ENCODE assay signal across 20 cellular contexts in the genomic region with DNA sequence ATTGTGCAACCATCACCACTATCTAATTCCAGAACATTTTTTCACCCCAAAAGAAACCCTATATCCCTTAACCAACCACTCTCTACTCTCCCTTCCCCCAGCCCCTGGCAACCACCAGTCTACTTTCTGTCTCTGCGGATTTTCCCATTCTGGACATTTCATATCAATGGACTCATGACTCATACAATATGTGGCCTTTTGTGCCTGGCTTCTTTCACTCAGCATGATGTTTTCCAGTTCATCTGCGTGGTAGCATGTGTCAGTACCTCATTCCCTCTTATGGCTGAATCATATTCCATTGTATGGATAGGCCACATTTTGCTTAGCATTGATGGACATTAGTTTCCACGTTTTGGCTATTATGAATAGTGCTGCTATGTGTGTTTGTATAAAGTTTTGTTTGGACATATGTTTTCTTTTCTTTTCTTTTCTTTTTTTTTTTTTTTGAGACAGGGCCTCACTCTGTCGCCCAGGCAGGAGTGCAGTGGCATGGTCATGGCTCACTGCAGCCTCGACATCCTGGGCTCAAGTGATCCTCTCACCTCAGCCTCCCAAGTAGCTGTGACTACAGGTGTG.
DNase-seq lines count a peak whose midpoint lies in the region; ATAC-seq and TF ChIP-seq lines count a peak whose summit lies in the region.
"Had no signal": no experiment of that assay in that cellular context is flagged by ENCODE, and none has a peak within 500 bp of the region (broad histone marks: within the 10 kb centered on the region; RNA-seq: fewer than 3 reads in every experiment).

No MANE protein-coding gene starts in this region.

- H3K4me1 ChIP-seq in adipocyte (ENCODE audit: control insufficient read depth, insufficient read depth, low read length) = no peaks in the 10 kb centered on the region
- peaks cover 9% of the 10 kb centered on the region for H3K4me1 ChIP-seq in smooth muscle cell (ENCODE audit: low read depth)

- no peaks in the 10 kb centered on the region for H3K9me3 Mint-ChIP-seq in activated naive CD4-positive, alpha-beta T cell treated with anti-CD3 and anti-CD28 coated beads, Interleukin-2, amount 50 U/mL, for 24 hours
- no peaks in the 10 kb centered on the region for H3K9me3 Mint-ChIP-seq in activated T-helper 2 cell treated with anti-CD3 and anti-CD28 coated beads, Interferon-gamma antibody, Interleukin-2, Interleukin-4, amounts not matched to agents 10 μg/mL and 5 μg/mL and 100 μg/mL, durations not matched to agents 14 hours and 24 hours and 36 hours
- H3K9me3 Mint-ChIP-seq in activated T-cell treated with anti-CD3 and anti-CD28 coated beads, Interleukin-2, amount 50 U/mL, for 72 hours = no peaks in the 10 kb centered on the region
- H3K9me3 Mint-ChIP-seq: activated T-helper 17 cell treated with anti-CD3 and anti-CD28 coated beads, Interleukin-2, amount 50 U/mL, for 72 hours; neural crest cell had no signal

- H3K4me3 Mint-ChIP-seq in activated naive CD4-positive, alpha-beta T cell treated with anti-CD3 and anti-CD28 coated beads, Interleukin-2, amount 50 U/mL, for 24 hours = no peak overlapping the region
- H3K4me3 Mint-ChIP-seq in activated T-helper 2 cell treated with anti-CD3 and anti-CD28 coated beads, Interferon-gamma antibody, Interleukin-2, Interleukin-4, amounts not matched to agents 10 μg/mL and 5 μg/mL and 100 μg/mL, durations not matched to agents 14 hours and 24 hours and 36 hours (ENCODE audit: low read depth) = no peak overlapping the region
- no peak overlapping the region for H3K4me3 Mint-ChIP-seq in activated T-cell treated with anti-CD3 and anti-CD28 coated beads, Interleukin-2, amount 50 U/mL, for 72 hours
- H3K4me3 Mint-ChIP-seq: activated T-helper 17 cell treated with anti-CD3 and anti-CD28 coated beads, Interleukin-2, amount 50 U/mL, for 72 hours; neural crest cell had no signal

- H3K9me3 ChIP-seq in adipocyte (ENCODE audit: control insufficient read depth, low read length) (peaks cover 7% of the 10 kb centered on the region), smooth muscle cell (replicated peaks; ENCODE audit: low read depth) (no peaks in the 10 kb centered on the region)

- no peak for DNase-seq in activated naive CD4-positive, alpha-beta T cell treated with Interleukin-2 at 50 U/mL for 16 hours
- DNase-seq in adipocyte (ENCODE audit: low read depth) (peak; percentile 26), fibroblast of peridontal ligament (ENCODE audit: extremely low read depth) (peak; percentile 29), smooth muscle cell (lab: John Stamatoyannopoulos, UW; ENCODE audit: unreplicated experiment) (no peak)
- no peak for DNase-seq in activated T-helper 2 cell treated with anti-CD3 and anti-CD28 coated beads, Interferon-gamma antibody, Interleukin-2, Interleukin-4, amounts not matched to agents 10 μg/mL and 5 μg/mL and 100 μg/mL, durations not matched to agents 14 hours and 24 hours and 36 hours (ENCODE audit: low spot score)
- DNase-seq in activated T-cell treated with anti-CD3 and anti-CD28 coated beads, Interleukin-2, amount 50 U/mL, for 72 hours = no peak
- DNase-seq: ACHN; activated CD4-positive, alpha-beta T cell treated with anti-CD3 and anti-CD28 coated beads, Interleukin-2, amount 50 U/mL, for 4 hours; caudate nucleus; COR-L47; KBM-7; NCI-H1694 treated with DMSO at 0.1 percent for 48 hours; NCI-H774; substantia nigra had no signal

- intact Hi-C loops in activated T-helper 2 cell treated with anti-CD3 and anti-CD28 coated beads, Interferon-gamma antibody, Interleukin-2, Interleukin-4, amounts not matched to agents 10 μg/mL and 5 μg/mL and 100 μg/mL, durations not matched to agents 14 hours and 24 hours and 36 hours (cut with micrococcal nuclease) = no loop called here

- H3K36me3 Mint-ChIP-seq in activated naive CD4-positive, alpha-beta T cell treated with anti-CD3 and anti-CD28 coated beads, Interleukin-2, amount 50 U/mL, for 24 hours = no peaks in the 10 kb centered on the region
- no peaks in the 10 kb centered on the region for H3K36me3 Mint-ChIP-seq in activated T-helper 2 cell treated with anti-CD3 and anti-CD28 coated beads, Interferon-gamma antibody, Interleukin-2, Interleukin-4, amounts not matched to agents 10 μg/mL and 5 μg/mL and 100 μg/mL, durations not matched to agents 14 hours and 24 hours and 36 hours (ENCODE audit: low read depth)
- H3K36me3 Mint-ChIP-seq in activated T-cell treated with anti-CD3 and anti-CD28 coated beads, Interleukin-2, amount 50 U/mL, for 72 hours (ENCODE audit: insufficient read depth in 2 of 2) = no peaks in the 10 kb centered on the region

- H3K79me2 ChIP-seq in smooth muscle cell (ENCODE audit: low read depth) = no peaks in the 10 kb centered on the region

- H3F3A ChIP-seq in smooth muscle cell (ENCODE audit: low read depth) = peaks cover 12% of the 10 kb centered on the region

- H3K9ac ChIP-seq in adipocyte (ENCODE audit: low read length) (no peak overlapping the region), smooth muscle cell (ENCODE audit: low read depth) (no peak overlapping the region)

- peak overlapping the region; percentile 56 for H3K27ac ChIP-seq in smooth muscle cell (ENCODE audit: low read depth)

- peak overlapping the region; percentile 14 for H3K4me2 ChIP-seq in smooth muscle cell

- peaks cover 24% of the 10 kb centered on the region for H3K4me1 Mint-ChIP-seq in activated naive CD4-positive, alpha-beta T cell treated with anti-CD3 and anti-CD28 coated beads, Interleukin-2, amount 50 U/mL, for 24 hours
- H3K4me1 Mint-ChIP-seq in activated T-helper 2 cell treated with anti-CD3 and anti-CD28 coated beads, Interferon-gamma antibody, Interleukin-2, Interleukin-4, amounts not matched to agents 10 μg/mL and 5 μg/mL and 100 μg/mL, durations not matched to agents 14 hours and 24 hours and 36 hours (ENCODE audit: low read depth) = peaks cover 32% of the 10 kb centered on the region
- peaks cover 57% of the 10 kb centered on the region for H3K4me1 Mint-ChIP-seq in activated T-cell treated with anti-CD3 and anti-CD28 coated beads, Interleukin-2, amount 50 U/mL, for 72 hours (ENCODE audit: low read depth)
- H3K4me1 Mint-ChIP-seq: activated T-helper 17 cell treated with anti-CD3 and anti-CD28 coated beads, Interleukin-2, amount 50 U/mL, for 72 hours had no signal

- no peak for ATAC-seq in GM18867 (IDR thresholded peaks at IDR 0.05; ENCODE audit: unreplicated experiment)
- ATAC-seq in activated T-cell treated with anti-CD3 and anti-CD28 coated beads, Interleukin-2, amount 50 U/mL, for 72 hours (replicated peaks in 1 of 2) = no peak
- ATAC-seq: activated T-helper 17 cell treated with anti-CD3 and anti-CD28 coated beads, Interleukin-2, amount 50 U/mL, for 72 hours; Right ventricle myocardium inferior had no signal

- H3K36me3 ChIP-seq in adipocyte (ENCODE audit: control insufficient read depth, insufficient read depth, low read length, severe bottlenecking) (no peaks in the 10 kb centered on the region), smooth muscle cell (ENCODE audit: low read depth) (no peaks in the 10 kb centered on the region)

- no peak for TF ChIP-seq CTCF in smooth muscle cell (IDR thresholded peaks at IDR 0.05; ENCODE audit: borderline replicate concordance, insufficient read depth, poor library complexity, severe bottlenecking)

- H3K27ac Mint-ChIP-seq in activated naive CD4-positive, alpha-beta T cell treated with anti-CD3 and anti-CD28 coated beads, Interleukin-2, amount 50 U/mL, for 24 hours = peak overlapping the region; percentile 15
- H3K27ac Mint-ChIP-seq in activated T-helper 2 cell treated with anti-CD3 and anti-CD28 coated beads, Interferon-gamma antibody, Interleukin-2, Interleukin-4, amounts not matched to agents 10 μg/mL and 5 μg/mL and 100 μg/mL, durations not matched to agents 14 hours and 24 hours and 36 hours = no peak overlapping the region
- no peak overlapping the region for H3K27ac Mint-ChIP-seq in activated T-cell treated with anti-CD3 and anti-CD28 coated beads, Interleukin-2, amount 50 U/mL, for 72 hours
- H3K27ac Mint-ChIP-seq: activated T-helper 17 cell treated with anti-CD3 and anti-CD28 coated beads, Interleukin-2, amount 50 U/mL, for 72 hours had no signal

- H3K4me3 ChIP-seq in adipocyte (ENCODE audit: low read length) (no peak overlapping the region), smooth muscle cell (no peak overlapping the region)
- H3K4me3 ChIP-seq: lung had no signal

- peaks cover 15% of the 10 kb centered on the region for H3K27me3 ChIP-seq in adipocyte (replicated peaks; ENCODE audit: control insufficient read depth, insufficient read depth, low read length)
- H3K27me3 ChIP-seq in smooth muscle cell (ENCODE audit: low read depth) = no peaks in the 10 kb centered on the region

- no peaks in the 10 kb centered on the region for H4K20me1 ChIP-seq in smooth muscle cell (ENCODE audit: low read depth)

- no peak overlapping the region for H2AFZ ChIP-seq in smooth muscle cell (ENCODE audit: low read depth)

- no peaks in the 10 kb centered on the region for H3K27me3 Mint-ChIP-seq in activated naive CD4-positive, alpha-beta T cell treated with anti-CD3 and anti-CD28 coated beads, Interleukin-2, amount 50 U/mL, for 24 hours
- H3K27me3 Mint-ChIP-seq in activated T-helper 2 cell treated with anti-CD3 and anti-CD28 coated beads, Interferon-gamma antibody, Interleukin-2, Interleukin-4, amounts not matched to agents 10 μg/mL and 5 μg/mL and 100 μg/mL, durations not matched to agents 14 hours and 24 hours and 36 hours (ENCODE audit: low read depth) = no peaks in the 10 kb centered on the region
- H3K27me3 Mint-ChIP-seq in activated T-cell treated with anti-CD3 and anti-CD28 coated beads, Interleukin-2, amount 50 U/mL, for 72 hours (ENCODE audit: low read depth) = no peaks in the 10 kb centered on the region
- H3K27me3 Mint-ChIP-seq: activated T-helper 17 cell treated with anti-CD3 and anti-CD28 coated beads, Interleukin-2, amount 50 U/mL, for 72 hours had no signal

- WGBS in smooth muscle cell (ENCODE audit: low lambda C conversion rate) = 46% methylated on average over 5 of the region's 5 CpGs

Comparison
In these comparisons a context has a peak if more than half of its experiments do, and no peak if none do; other contexts are left out.
1. DNase-seq: peak in adipocyte (single experiment) and fibroblast of peridontal ligament (single experiment); none in activated naive CD4-positive, alpha-beta T cell treated with Interleukin-2 at 50 U/mL for 16 hours (single experiment), smooth muscle cell (single experiment), activated T-helper 2 cell treated with anti-CD3 and anti-CD28 coated beads, Interferon-gamma antibody, Interleukin-2, Interleukin-4, amounts not matched to agents 10 μg/mL and 5 μg/mL and 100 μg/mL, durations not matched to agents 14 hours and 24 hours and 36 hours (single experiment) and activated T-cell treated with anti-CD3 and anti-CD28 coated beads, Interleukin-2, amount 50 U/mL, for 72 hours (0 of 2).